Comparison of ENCODE assay signal across 7 cellular contexts in genomic region chr5:177403194-177403825, GRCh38. TPM values are rescaled to one million over a fixed set of nuclear protein-coding genes. Genes with fewer than 3 reads are reported as not detected.
A peak's percentile ranks its signal among the peaks of the same experiment; 100 is the strongest.
DNase-seq lines count a peak whose midpoint lies in the region; ATAC-seq and TF ChIP-seq lines count a peak whose summit lies in the region.
"Had no signal": no experiment of that assay in that cellular context is flagged by ENCODE, and none has a peak within 500 bp of the region (broad histone marks: within the 10 kb centered on the region; RNA-seq: fewer than 3 reads in every experiment).

No MANE protein-coding gene starts in this region.

- WGBS in body of pancreas, 2 donors, result 1% methylated on average over 60 of the region's 60 CpGs; no CpG with 5 or more reads in 1 of the 2 donors

- TF ChIP-seq CTCF in AG04449 (IDR thresholded peaks at IDR 0.05; ENCODE audit: insufficient read depth, low read length, missing control alignments) (no peak), body of pancreas (IDR thresholded peaks at IDR 0.05) (no peak)

- H3K36me3 ChIP-seq in body of pancreas (replicated peaks in 1 of 2; ENCODE audit: insufficient read depth in 1 of 2, low read depth in 2 of 2) (no peaks in the 10 kb centered on the region), neuron (ENCODE audit: insufficient read depth, low read length) (no peaks in the 10 kb centered on the region)

- H3K4me1 ChIP-seq in body of pancreas, result peaks cover 37% of the 10 kb centered on the region
- peaks cover 19% of the 10 kb centered on the region for H3K4me1 ChIP-seq in neuron (ENCODE audit: insufficient read depth, low read length)

- POLR2A ChIA-PET in AG04449 (lab: Yijun Ruan, JAX), result interaction anchor here (1.2 to 3.8 kb wide), 6 partner anchors 49 to 94 kb away, joined by 3 to 21 read pairs (median 9); partner anchors contain the start of gene PDLIM7

- peak overlapping the region; percentile 55 for H2AFZ ChIP-seq in neuron (ENCODE audit: low read depth, low read length)

- CTCF ChIA-PET in AG04449 (lab: Yijun Ruan, JAX), result interaction anchor here (0.8 to 31.8 kb wide), 30 partner anchors 13 to 289 kb away, joined by 3 to 853 read pairs (median 8); partner anchors contain the start of genes GRK6, LMAN2, MXD3 and PDLIM7

- DNase-seq in AG04449 (ENCODE audit: low read depth, low spot score) (no peak), NCI-H146 treated with DMSO at 0.1 percent for 48 hours (lab: John Stamatoyannopoulos, UW; ENCODE audit: unreplicated experiment) (peak; percentile 17), body of pancreas (peak in 3 of 4 donors; percentile 28 to 45 (median 36)), globus pallidus (ENCODE audit: low spot score) (no peak)

- H3K27ac ChIP-seq in body of pancreas, result no peak overlapping the region

- intact Hi-C loops in body of pancreas (cut with DNase I), result no loop called here

- peak overlapping the region; percentile 71 for H3K4me3 ChIP-seq in AG04449 (ENCODE audit: low read depth, low read length)
- peak overlapping the region in 1 of 2 donors; percentile 22 for H3K4me3 ChIP-seq in body of pancreas
- peak overlapping the region; percentile 37 for H3K4me3 ChIP-seq in neuron (ENCODE audit: low read length)

- H3K9me3 ChIP-seq in body of pancreas (no peaks in the 10 kb centered on the region), neuron (ENCODE audit: low read length) (no peaks in the 10 kb centered on the region)

- ATAC-seq in GM19372 (IDR thresholded peaks at IDR 0.05; ENCODE audit: low read depth, unreplicated experiment), result peak; percentile 21
- ATAC-seq in body of pancreas, result no peak

- H3K27me3 ChIP-seq in body of pancreas, result peaks cover 0 to 18% of the 10 kb centered on the region in 2 donors
- peaks cover 49% of the 10 kb centered on the region for H3K27me3 ChIP-seq in neuron (ENCODE audit: insufficient read depth, low read length)

- TF ChIP-seq POLR2A in body of pancreas (IDR thresholded peaks at IDR 0.05), result no peak

RNA-seq across cellular contexts. Expression of gene PFN3, which starts 2.8 kb away (rescaled TPM):
- total RNA-seq in body of pancreas, result not detected
- total RNA-seq: LHCN-M2 had no signal

RNA-seq across cellular contexts. Expression of gene F12, which starts 6.1 kb away (rescaled TPM):
- 1 to 10 TPM in 1 of 2 donors, under 1 TPM in 1; 0.33 to 4.4 TPM for total RNA-seq in body of pancreas

RNA-seq across cellular contexts. Expression of gene SLC34A1, which starts 19.1 kb away (rescaled TPM):
- not detected for total RNA-seq in body of pancreas
- total RNA-seq: LHCN-M2 had no signal

RNA-seq across cellular contexts. Expression of gene GRK6, which starts 23.2 kb away (rescaled TPM):
- 10 to 100 TPM; 13.7 to 20.8 TPM for total RNA-seq in body of pancreas

RNA-seq across cellular contexts. Expression of gene PRR7, which starts 43.3 kb away (rescaled TPM):
- total RNA-seq in body of pancreas, result 1 to 10 TPM in 1 of 2 donors, under 1 TPM in 1; 0.78 to 1.3 TPM

Comparison
In these comparisons a context has a peak if more than half of its experiments do, and no peak if none do; other contexts are left out.
1. DNase-seq: peak in NCI-H146 treated with DMSO at 0.1 percent for 48 hours (single experiment) and body of pancreas (3 of 4); none in AG04449 (single experiment) and globus pallidus (single experiment).